In the genomic region with DNA sequence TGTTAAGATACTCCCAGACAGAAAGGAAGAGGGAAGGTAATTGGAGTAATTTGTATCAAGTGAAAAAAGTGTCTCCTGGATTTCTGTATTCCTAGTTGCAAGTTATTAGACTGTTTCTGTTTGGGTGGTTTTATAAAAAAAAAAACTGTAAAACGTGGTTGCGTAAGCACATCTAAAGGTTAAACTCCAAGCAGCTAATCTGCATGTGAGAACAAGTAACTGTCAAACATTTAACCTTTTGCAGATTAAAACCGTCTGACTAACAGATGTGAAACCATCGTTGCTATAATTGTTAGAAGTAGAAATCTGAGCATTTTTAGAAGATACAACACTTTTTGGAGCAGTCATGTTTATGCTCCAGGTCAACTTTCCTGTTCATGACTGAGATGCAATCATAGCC, we compare ENCODE assay signal across 20 cellular contexts.
DNase-seq lines count a peak whose midpoint lies in the region; TF ChIP-seq lines count a peak whose summit lies in the region.
"Had no signal": no experiment of that assay in that cellular context is flagged by ENCODE, and none has a peak within 500 bp of the region (broad histone marks: within the 10 kb centered on the region; RNA-seq: fewer than 3 reads in every experiment).

No MANE protein-coding gene starts in this region.

- no peak overlapping the region for H2AFZ ChIP-seq in mesenchymal stem cell (ENCODE audit: low read depth, low read length)
- H2AFZ ChIP-seq: neural progenitor cell had no signal

- no peak overlapping the region for H4K8ac ChIP-seq in mesenchymal stem cell (ENCODE audit: low read length)

- no peak overlapping the region for H2BK12ac ChIP-seq in mesenchymal stem cell (ENCODE audit: low read length in 2 of 2)

- H3K14ac ChIP-seq in mesenchymal stem cell (ENCODE audit: low read length in 2 of 2) = no peak overlapping the region

- H3K27ac ChIP-seq in KOPT-K1 (ENCODE audit: low read depth, low read length, poor library complexity, severe bottlenecking) (peak overlapping the region; percentile 83), mesenchymal stem cell (ENCODE audit: low read length, poor library complexity, severe bottlenecking) (no peak overlapping the region)
- no peak overlapping the region for H3K27ac ChIP-seq in effector memory CD4-positive, alpha-beta T cell (ENCODE audit: insufficient read depth, low read length, poor library complexity, severe bottlenecking)
- H3K27ac ChIP-seq: heart left ventricle, neural progenitor cell, WERI-Rb-1 had no signal

- 75% methylated on average over 2 of the region's 4 CpGs for WGBS in mesenchymal stem cell

- no peak overlapping the region for H3K4me2 ChIP-seq in mesenchymal stem cell (ENCODE audit: low read length, poor library complexity, severe bottlenecking)
- H3K4me2 ChIP-seq: neural progenitor cell had no signal

- no peak overlapping the region for H2BK120ac ChIP-seq in mesenchymal stem cell (ENCODE audit: low read depth, low read length)

- peaks cover 11% of the 10 kb centered on the region for H3K4me1 ChIP-seq in mesenchymal stem cell (ENCODE audit: control insufficient read depth, insufficient read depth, low read depth, low read length)
- H3K4me1 ChIP-seq in effector memory CD4-positive, alpha-beta T cell (ENCODE audit: control insufficient read depth, insufficient read depth, low read length, poor library complexity, severe bottlenecking) = no peaks in the 10 kb centered on the region

- H3K23ac ChIP-seq in mesenchymal stem cell (ENCODE audit: low read length in 2 of 2) = no peak overlapping the region

- H3K4ac ChIP-seq in mesenchymal stem cell (ENCODE audit: low read depth in 1 of 2, low read length in 2 of 2) = no peak overlapping the region

- DNase-seq in NCI-H2171 treated with DMSO at 0.1 percent for 48 hours (lab: John Stamatoyannopoulos, UW) = peak; percentile 15
- no peak for DNase-seq in NCI-H2171 (lab: John Stamatoyannopoulos, UW)
- peak; percentile 61 for DNase-seq in epithelial cell of proximal tubule (ENCODE audit: low read depth)
- peak; percentile 59 for DNase-seq in mesenchymal stem cell
- DNase-seq in effector memory CD4-positive, alpha-beta T cell = no peak
- DNase-seq in iPS-NIHi7 (ENCODE audit: extremely low spot score) = no peak
- DNase-seq in T1000 (lab: John Stamatoyannopoulos, UW) = no peak
- DNase-seq: anterior cingulate cortex; CD4-positive, CD25-positive, alpha-beta regulatory T cell; erythroblast; HCEC 1CT; heart left ventricle; mesendoderm; NCI-H1694; NCI-H226; Right ventricle myocardium superior; T-cell; WERI-Rb-1 had no signal

- no peak for TF ChIP-seq CTCF in epithelial cell of proximal tubule (conservative IDR thresholded peaks at IDR 0.05; ENCODE audit: low read depth, low read length)

- H2AK5ac ChIP-seq in mesenchymal stem cell (ENCODE audit: low read length, severe bottlenecking) = no peak overlapping the region

- no peak overlapping the region for H2BK5ac ChIP-seq in mesenchymal stem cell (ENCODE audit: low read depth, low read length, poor library complexity, severe bottlenecking)

- H3K9ac ChIP-seq in mesenchymal stem cell (ENCODE audit: low read length) = no peak overlapping the region
- H3K9ac ChIP-seq: neural progenitor cell had no signal

- H3K79me1 ChIP-seq in mesenchymal stem cell (replicated peaks; ENCODE audit: low read length, poor library complexity, severe bottlenecking) = peaks cover 21% of the 10 kb centered on the region

- H4K91ac ChIP-seq in mesenchymal stem cell (ENCODE audit: low read length) = no peak overlapping the region

- H2BK15ac ChIP-seq in mesenchymal stem cell (ENCODE audit: low read depth, poor library complexity, severe bottlenecking) = no peak overlapping the region

- no peak overlapping the region for H3K18ac ChIP-seq in mesenchymal stem cell (ENCODE audit: low read depth in 1 of 2, low read length in 2 of 2)

- no peaks in the 10 kb centered on the region for H3K9me3 ChIP-seq in KOPT-K1 (ENCODE audit: insufficient read depth, low read length, poor library complexity, severe bottlenecking)
- H3K9me3 ChIP-seq in mesenchymal stem cell (ENCODE audit: control insufficient read depth, low read length) = no peaks in the 10 kb centered on the region
- no peaks in the 10 kb centered on the region for H3K9me3 ChIP-seq in effector memory CD4-positive, alpha-beta T cell (ENCODE audit: control insufficient read depth, low read length)
- H3K9me3 ChIP-seq: heart left ventricle had no signal

- H3K27me3 ChIP-seq in mesenchymal stem cell (ENCODE audit: control insufficient read depth in 1 of 2, insufficient read depth in 1 of 2, low read length in 2 of 2) = peaks cover 0 to 16% of the 10 kb centered on the region in 2 experiments
- no peaks in the 10 kb centered on the region for H3K27me3 ChIP-seq in effector memory CD4-positive, alpha-beta T cell (replicated peaks; ENCODE audit: control insufficient read depth, insufficient read depth, low read length, poor library complexity, severe bottlenecking)
- H3K27me3 ChIP-seq: heart left ventricle had no signal

- H3K4me3 ChIP-seq in epithelial cell of proximal tubule (ENCODE audit: low read depth, low read length) = no peak overlapping the region
- no peak overlapping the region for H3K4me3 ChIP-seq in mesenchymal stem cell (ENCODE audit: insufficient read depth in 1 of 2, low read depth in 1 of 2, low read length in 2 of 2)
- no peak overlapping the region for H3K4me3 ChIP-seq in effector memory CD4-positive, alpha-beta T cell (ENCODE audit: insufficient read depth, low read depth, low read length, poor library complexity, severe bottlenecking)
- H3K4me3 ChIP-seq: heart left ventricle, neural progenitor cell had no signal

- H3K36me3 ChIP-seq in KOPT-K1 (ENCODE audit: insufficient read depth, low read length) = no peaks in the 10 kb centered on the region
- peaks cover 0 to 12% of the 10 kb centered on the region in 2 experiments for H3K36me3 ChIP-seq in mesenchymal stem cell (ENCODE audit: control insufficient read depth in 1 of 2, insufficient read depth in 2 of 2, low read depth in 1 of 2, low read length in 2 of 2)
- H3K36me3 ChIP-seq in effector memory CD4-positive, alpha-beta T cell (ENCODE audit: control insufficient read depth, insufficient read depth, low read length) = no peaks in the 10 kb centered on the region
- H3K36me3 ChIP-seq: heart left ventricle, neural progenitor cell, WERI-Rb-1 had no signal

Comparison
In these comparisons a context has a peak if more than half of its experiments do, and no peak if none do; other contexts are left out.
1. DNase-seq: peak in NCI-H2171 treated with DMSO at 0.1 percent for 48 hours (single experiment), epithelial cell of proximal tubule (single experiment) and mesenchymal stem cell (single experiment); none in NCI-H2171 (single experiment), effector memory CD4-positive, alpha-beta T cell (0 of 3), iPS-NIHi7 (single experiment) and T1000 (single experiment).